In genomic region chr2:148721991-148722777, GRCh38 we compare ENCODE assay signal across 19 cellular contexts.
DNase-seq lines count a peak whose midpoint lies in the region; ATAC-seq lines count a peak whose summit lies in the region.
"Had no signal": no experiment of that assay in that cellular context is flagged by ENCODE, and none has a peak within 500 bp of the region (broad histone marks: within the 10 kb centered on the region; RNA-seq: fewer than 3 reads in every experiment).

No MANE protein-coding gene starts in this region.

- H3K9me3 Mint-ChIP-seq in activated naive CD8-positive, alpha-beta T cell (ENCODE audit: low read depth): peaks cover 5% of the 10 kb centered on the region
- H3K9me3 Mint-ChIP-seq in activated naive CD8-positive, alpha-beta T cell treated with anti-CD3 and anti-CD28 coated beads, Interleukin-2, amount 50 U/mL, for 24 hours: peaks cover 1% of the 10 kb centered on the region
- H3K9me3 Mint-ChIP-seq in T-cell: peaks cover 3 to 8% (median 6%) of the 10 kb centered on the region in 3 donors

- DNase-seq in activated naive CD8-positive, alpha-beta T cell treated with anti-CD3 and anti-CD28 coated beads, Interleukin-2, amount 50 U/mL, for 24 hours: no peak
- DNase-seq in T-cell (no peak), fibroblast of peridontal ligament (ENCODE audit: extremely low read depth) (peak; percentile 9), AG20443 (ENCODE audit: low spot score) (no peak), kidney glomerular epithelial cell (lab: John Stamatoyannopoulos, UW) (no peak)
- DNase-seq in NK-92 treated with Interleukin-12 subunit alpha and Interleukin-12 subunit beta, amount 100 ng/mL, for 24 hours (lab: John Stamatoyannopoulos, UW): no peak
- DNase-seq: activated naive CD4-positive, alpha-beta T cell treated with anti-CD3 and anti-CD28 coated beads, Interleukin-2, amount 10 ng/mL, durations not matched to agents 7 days and 5 days; GDM1; hippocampal formation; KG1; mesendoderm; NCI-H2029 treated with DMSO at 0.1 percent for 48 hours; right cardiac atrium; SHP77 treated with DMSO at 0.1 percent for 48 hours; stimulated activated naive CD8-positive, alpha-beta T cell treated with anti-CD3 and anti-CD28 coated beads, Interleukin-15, amount 100 ng/mL, for 72 hours; T1000; upper lobe of right lung had no signal

- H3K36me3 Mint-ChIP-seq in activated naive CD8-positive, alpha-beta T cell: peaks cover 22% of the 10 kb centered on the region
- H3K36me3 Mint-ChIP-seq in activated naive CD8-positive, alpha-beta T cell treated with anti-CD3 and anti-CD28 coated beads, Interleukin-2, amount 50 U/mL, for 24 hours (ENCODE audit: low read depth): peaks cover 27% of the 10 kb centered on the region
- H3K36me3 Mint-ChIP-seq in T-cell: peaks cover 43% of the 10 kb centered on the region

- no peaks in the 10 kb centered on the region for H3K27me3 Mint-ChIP-seq in activated naive CD8-positive, alpha-beta T cell
- no peaks in the 10 kb centered on the region for H3K27me3 Mint-ChIP-seq in activated naive CD8-positive, alpha-beta T cell treated with anti-CD3 and anti-CD28 coated beads, Interleukin-2, amount 50 U/mL, for 24 hours
- H3K27me3 Mint-ChIP-seq in T-cell: no peaks in the 10 kb centered on the region
- H3K27me3 Mint-ChIP-seq: activated naive CD4-positive, alpha-beta T cell treated with anti-CD3 and anti-CD28 coated beads, Interleukin-2, amount 10 ng/mL, durations not matched to agents 7 days and 5 days; stimulated activated naive CD8-positive, alpha-beta T cell treated with anti-CD3 and anti-CD28 coated beads, Interleukin-15, amount 100 ng/mL, for 72 hours had no signal

- peak overlapping the region; percentile 78 for H3K27ac Mint-ChIP-seq in activated naive CD8-positive, alpha-beta T cell
- no peak overlapping the region for H3K27ac Mint-ChIP-seq in activated naive CD8-positive, alpha-beta T cell treated with anti-CD3 and anti-CD28 coated beads, Interleukin-2, amount 50 U/mL, for 24 hours
- peak overlapping the region; percentile 13 to 20 for H3K27ac Mint-ChIP-seq in T-cell
- H3K27ac Mint-ChIP-seq: activated naive CD4-positive, alpha-beta T cell treated with anti-CD3 and anti-CD28 coated beads, Interleukin-2, amount 10 ng/mL, durations not matched to agents 7 days and 5 days had no signal

- H3K4me3 Mint-ChIP-seq in activated naive CD8-positive, alpha-beta T cell: peak overlapping the region; percentile 18
- H3K4me3 Mint-ChIP-seq in activated naive CD8-positive, alpha-beta T cell treated with anti-CD3 and anti-CD28 coated beads, Interleukin-2, amount 50 U/mL, for 24 hours: no peak overlapping the region
- H3K4me3 Mint-ChIP-seq in T-cell: peak overlapping the region in 1 of 3 donors; percentile 3
- H3K4me3 Mint-ChIP-seq: activated naive CD4-positive, alpha-beta T cell treated with anti-CD3 and anti-CD28 coated beads, Interleukin-2, amount 10 ng/mL, durations not matched to agents 7 days and 5 days had no signal

- no peak for ATAC-seq in activated naive CD8-positive, alpha-beta T cell treated with anti-CD3 and anti-CD28 coated beads, Interleukin-2, amount 50 U/mL, for 24 hours
- ATAC-seq in T-cell (replicated peaks in 1 of 4) (no peak), HG03520 (IDR thresholded peaks at IDR 0.05; ENCODE audit: unreplicated experiment) (no peak)
- ATAC-seq: right cardiac atrium; stimulated activated naive CD8-positive, alpha-beta T cell treated with anti-CD3 and anti-CD28 coated beads, Interleukin-15, amount 100 ng/mL, for 72 hours; upper lobe of right lung had no signal

- POLR2A ChIA-PET in T-cell (lab: Charles Lee): interaction anchor here (0.5 to 0.6 kb wide), 2 partner anchors 36 to 94 kb away, joined by 3 read pairs; no protein-coding TSS in a partner anchor

- H3K4me1 Mint-ChIP-seq in activated naive CD8-positive, alpha-beta T cell (ENCODE audit: low read depth): peaks cover 91% of the 10 kb centered on the region
- peaks cover 90% of the 10 kb centered on the region for H3K4me1 Mint-ChIP-seq in activated naive CD8-positive, alpha-beta T cell treated with anti-CD3 and anti-CD28 coated beads, Interleukin-2, amount 50 U/mL, for 24 hours
- H3K4me1 Mint-ChIP-seq in T-cell: peaks cover 94 to 96% (median 95%) of the 10 kb centered on the region in 3 donors

- CTCF ChIA-PET in T-cell (lab: Charles Lee): interaction anchor here (0.7 to 1.7 kb wide), 2 partner anchors 45 to 594 kb away, joined by 3 to 6 read pairs; no protein-coding TSS in a partner anchor
